ENCODE assay signal across 19 cellular contexts in the genomic region with DNA sequence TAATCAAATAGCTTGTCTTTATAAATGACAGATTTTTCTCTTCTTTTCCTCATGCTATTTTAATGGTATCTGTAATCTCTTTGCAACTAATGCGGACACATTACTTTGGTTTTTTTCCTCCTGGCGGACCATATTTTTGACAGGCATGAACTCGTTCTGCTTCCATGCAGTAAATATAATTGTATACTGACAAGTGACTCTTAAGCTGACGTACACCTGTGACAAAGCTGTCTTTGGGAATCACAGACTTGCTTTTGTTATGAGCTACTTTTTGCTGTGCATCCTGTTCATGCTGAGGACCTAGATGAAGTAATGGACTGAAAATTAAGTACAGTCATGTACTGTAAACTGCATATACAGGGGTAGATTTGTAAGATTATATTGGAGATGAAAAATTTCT.
"Had no signal": no experiment of that assay in that cellular context is flagged by ENCODE, and none has a peak within 500 bp of the region (broad histone marks: within the 10 kb centered on the region; RNA-seq: fewer than 3 reads in every experiment).

No MANE protein-coding gene starts in this region.

- H3K27ac ChIP-seq: coronary artery, dorsolateral prefrontal cortex, esophagus muscularis mucosa, gastrocnemius medialis, heart right ventricle, left lung, lower lobe of right lung had no signal

- H3K9me3 ChIP-seq: esophagus muscularis mucosa, gastrocnemius medialis, heart right ventricle, left lung, lower lobe of right lung, mucosa of descending colon had no signal

- H3K4me3 ChIP-seq: coronary artery, dorsolateral prefrontal cortex, esophagus muscularis mucosa, gastrocnemius medialis, heart right ventricle, left lung, lower lobe of right lung, mucosa of descending colon had no signal

- DNase-seq: dermis blood vessel endothelial cell; dorsolateral prefrontal cortex; effector CD4-positive, alpha-beta T cell; effector memory CD4-positive, alpha-beta T cell; foreskin melanocyte; gastrocnemius medialis; glutamatergic neuron; head of caudate nucleus; heart right ventricle; hippocampal formation; left cardiac atrium; left lung; left ventricle myocardium superior; lower lobe of right lung; mesenchymal stem cell; mucosa of descending colon; naive B cell had no signal

- H3K27me3 ChIP-seq: esophagus muscularis mucosa, gastrocnemius medialis, heart right ventricle, left lung had no signal

- H3K36me3 ChIP-seq: esophagus muscularis mucosa, gastrocnemius medialis, heart right ventricle, left lung, lower lobe of right lung had no signal
